Comparison of ENCODE assay signal across 15 cellular contexts in genomic region chr1:42979888-42980800, GRCh38. TPM values are rescaled to one million over a fixed set of nuclear protein-coding genes. Genes with fewer than 3 reads are reported as not detected.
DNase-seq lines count a peak whose midpoint lies in the region; ATAC-seq, FAIRE-seq and TF ChIP-seq lines count a peak whose summit lies in the region.
"Had no signal": no experiment of that assay in that cellular context is flagged by ENCODE, and none has a peak within 500 bp of the region (broad histone marks: within the 10 kb centered on the region; RNA-seq: fewer than 3 reads in every experiment).

No MANE protein-coding gene starts in this region.

- FAIRE-seq in small intestine (lab: Jason Lieb, UNC) (peak; percentile 5), urothelium cell line (lab: Jason Lieb, UNC) (no peak)
- FAIRE-seq: GM19239 had no signal

- H3K9me3 ChIP-seq in HUES48 (ENCODE audit: control insufficient read depth, insufficient read depth, low read length) = no peaks in the 10 kb centered on the region
- H3K9me3 ChIP-seq in OCI-LY7 (ENCODE audit: low read length) = no peaks in the 10 kb centered on the region
- no peaks in the 10 kb centered on the region for H3K9me3 ChIP-seq in small intestine (ENCODE audit: control insufficient read depth, low read depth)
- no peaks in the 10 kb centered on the region for H3K9me3 ChIP-seq in SJCRH30 (replicated peaks)
- H3K9me3 ChIP-seq: gastrocnemius medialis, prostate gland, tibial artery had no signal

- peaks cover 5% of the 10 kb centered on the region for H3K27me3 Mint-ChIP-seq in endothelial cell (ENCODE audit: unreplicated experiment)
- H3K27me3 Mint-ChIP-seq: activated naive CD4-positive, alpha-beta T cell treated with anti-CD3 and anti-CD28 coated beads, Interleukin-2, amount 50 U/mL, for 24 hours had no signal

- H3K9me2 ChIP-seq in OCI-LY7 (ENCODE audit: insufficient read depth, low read length) = no peaks in the 10 kb centered on the region

- H3K36me3 ChIP-seq in HUES48 (ENCODE audit: control insufficient read depth, insufficient read depth, low read length) = peaks cover 13% of the 10 kb centered on the region
- no peaks in the 10 kb centered on the region for H3K36me3 ChIP-seq in OCI-LY7 (ENCODE audit: insufficient read depth, low read length)
- H3K36me3 ChIP-seq in small intestine (ENCODE audit: control insufficient read depth in 2 of 2, insufficient read depth in 2 of 2, low read length in 2 of 2) = no peaks in the 10 kb centered on the region
- no peaks in the 10 kb centered on the region for H3K36me3 ChIP-seq in SJCRH30
- H3K36me3 ChIP-seq: gastrocnemius medialis, prostate gland, tibial artery had no signal

- no peak for ATAC-seq in HG03432 (IDR thresholded peaks at IDR 0.05; ENCODE audit: unreplicated experiment)
- ATAC-seq in HG02623 (IDR thresholded peaks at IDR 0.05; ENCODE audit: unreplicated experiment) = no peak
- ATAC-seq: gastrocnemius medialis had no signal

- H2AFZ ChIP-seq in OCI-LY7 (ENCODE audit: low read length) = no peak overlapping the region; the same call in 1 of the 2 replicates

- peak overlapping the region; percentile 28 for H3K4me3 Mint-ChIP-seq in endothelial cell (ENCODE audit: unreplicated experiment)
- H3K4me3 Mint-ChIP-seq: activated naive CD4-positive, alpha-beta T cell treated with anti-CD3 and anti-CD28 coated beads, Interleukin-2, amount 50 U/mL, for 24 hours had no signal

- no TSS peak for BruUV-seq in OCI-LY7 (replicated peaks; lab: Mats Ljungman, UMichigan)

- no peaks in the 10 kb centered on the region for H3K9me3 Mint-ChIP-seq in endothelial cell (ENCODE audit: unreplicated experiment)
- H3K9me3 Mint-ChIP-seq: activated naive CD4-positive, alpha-beta T cell treated with anti-CD3 and anti-CD28 coated beads, Interleukin-2, amount 50 U/mL, for 24 hours had no signal

- H3K36me3 Mint-ChIP-seq in endothelial cell (ENCODE audit: low read depth, unreplicated experiment) = peaks cover 28% of the 10 kb centered on the region

- POLR2A ChIA-PET in OCI-LY7 (lab: Charles Lee) = no interaction called here

- H3K27me3 ChIP-seq in HUES48 (ENCODE audit: control insufficient read depth, insufficient read depth, low read length) (no peaks in the 10 kb centered on the region), small intestine (ENCODE audit: control insufficient read depth in 2 of 2, insufficient read depth in 2 of 2, low read length in 2 of 2) (no peaks in the 10 kb centered on the region), SJCRH30 (peaks cover 9% of the 10 kb centered on the region; the same call in 1 of the 2 replicates)
- H3K27me3 ChIP-seq: tibial artery had no signal

- CTCF ChIA-PET in OCI-LY7 (lab: Charles Lee; ENCODE audit: unreplicated experiment) = interaction anchor here (0.5 kb wide), 1 partner anchor 57 kb away, joined by 3 read pairs; no protein-coding TSS in a partner anchor

- H3K4me1 ChIP-seq in HUES48 (ENCODE audit: control insufficient read depth, insufficient read depth, low read length) (peaks cover 13% of the 10 kb centered on the region), OCI-LY7 (ENCODE audit: insufficient read depth, low read length, poor library complexity, severe bottlenecking) (peaks cover 20% of the 10 kb centered on the region), small intestine (ENCODE audit: control insufficient read depth in 2 of 2, insufficient read depth in 1 of 2, low read depth in 1 of 2, low read length in 1 of 2) (peaks cover 0 to 6% of the 10 kb centered on the region in 2 donors), SJCRH30 (no peaks in the 10 kb centered on the region; the same call in none of the 2 replicates)
- H3K4me1 ChIP-seq: gastrocnemius medialis, prostate gland, tibial artery had no signal

- no peak overlapping the region for H3K9ac ChIP-seq in HUES48 (ENCODE audit: low read depth, low read length)

- no peaks in the 10 kb centered on the region for H4K20me1 ChIP-seq in OCI-LY7 (ENCODE audit: insufficient read depth, low read length)

- H3K4me3 ChIP-seq in HUES48 (ENCODE audit: low read depth, low read length) (no peak overlapping the region), OCI-LY7 (ENCODE audit: low read depth, low read length, poor library complexity, severe bottlenecking) (no peak overlapping the region), small intestine (ENCODE audit: low read depth in 1 of 2, low read length in 2 of 2) (peak overlapping the region in 1 of 2 donors; percentile 19), SJCRH30 (no peak overlapping the region)
- H3K4me3 ChIP-seq: gastrocnemius medialis, prostate gland, tibial artery had no signal

- H3K79me2 ChIP-seq in OCI-LY7 (ENCODE audit: insufficient read depth, low read depth, low read length) = no peaks in the 10 kb centered on the region

- H3K4me1 Mint-ChIP-seq in endothelial cell (ENCODE audit: unreplicated experiment) = peaks cover 42% of the 10 kb centered on the region
- H3K4me1 Mint-ChIP-seq: activated naive CD4-positive, alpha-beta T cell treated with anti-CD3 and anti-CD28 coated beads, Interleukin-2, amount 50 U/mL, for 24 hours had no signal

- WGBS in small intestine, 3 donors = 20 to 59% (median 38%) methylated on average over 9 of the region's 9 CpGs

- peak overlapping the region; percentile 44 for H3K27ac Mint-ChIP-seq in endothelial cell (ENCODE audit: unreplicated experiment)
- H3K27ac Mint-ChIP-seq: activated naive CD4-positive, alpha-beta T cell treated with anti-CD3 and anti-CD28 coated beads, Interleukin-2, amount 50 U/mL, for 24 hours had no signal

- DNase-seq in OCI-LY7 (ENCODE audit: low spot score) (peak; percentile 33), endothelial cell (ENCODE audit: low spot score) (no peak), small intestine (peak; percentile 98), urothelium cell line (ENCODE audit: low spot score) (no peak), SJCRH30 (no peak)
- DNase-seq: gastrocnemius medialis, NCI-H187, NCI-H82, tibial artery had no signal

- TF ChIP-seq CTCF in OCI-LY7 (conservative IDR thresholded peaks at IDR 0.05; ENCODE audit: low read length) (no peak), endothelial cell (IDR thresholded peaks at IDR 0.05; ENCODE audit: unreplicated experiment) (no peak)

- peak overlapping the region; percentile 42 for H3K4me2 ChIP-seq in OCI-LY7 (ENCODE audit: low read length)

- peak overlapping the region; percentile 50 for H3K27ac ChIP-seq in HUES48 (ENCODE audit: low read depth, low read length)
- H3K27ac ChIP-seq in OCI-LY7 (ENCODE audit: low read depth, low read length, poor library complexity, severe bottlenecking) = no peak overlapping the region
- peak overlapping the region; percentile 86 to 87 for H3K27ac ChIP-seq in small intestine (ENCODE audit: low read depth in 1 of 2, low read length in 1 of 2)
- no peak overlapping the region for H3K27ac ChIP-seq in SJCRH30
- H3K27ac ChIP-seq: gastrocnemius medialis, prostate gland, tibial artery had no signal

- intact Hi-C loops in OCI-LY7 (cut with micrococcal nuclease; ENCODE audit: unreplicated experiment) = no loop called here

RNA-seq across cellular contexts. Expression of gene SLC2A1, which starts 21.5 kb away (rescaled TPM):
- total RNA-seq in OCI-LY7 (2014; rRNA removed; shearing (Covaris generic)) = 45.7 and 66.6 TPM in 2 replicates
- total RNA-seq in OCI-LY7 (2022) (78.9 and 93.4 TPM in 2 replicates), endothelial cell (ENCODE audit: unreplicated experiment) (511 TPM)
- polyA plus RNA-seq in small intestine = 10 to 100 TPM in 1 of 3 donors, 1 to 10 TPM in 2; 1.1 to 13.5 (median 3.2) TPM
- total RNA-seq in SJCRH30 (2014; rRNA removed; shearing (Covaris generic)) = 64.8 and 73.2 TPM in 2 replicates

Comparison
In these comparisons a context has a peak if more than half of its experiments do, and no peak if none do; other contexts are left out.
1. H3K27ac ChIP-seq: peak in HUES48 (single experiment) and small intestine (2 of 2); none in OCI-LY7 (single experiment) and SJCRH30 (single experiment).
2. DNase-seq: peak in OCI-LY7 (single experiment) and small intestine (single experiment); none in endothelial cell (single experiment), urothelium cell line (single experiment) and SJCRH30 (0 of 2).